In genomic region chrX:119729408-119730201, GRCh38 we compare ENCODE assay signal across 8 cellular contexts. TPM values are rescaled to one million over a fixed set of nuclear protein-coding genes. Genes with fewer than 3 reads are reported as not detected.
DNase-seq lines count a peak whose midpoint lies in the region; ATAC-seq and TF ChIP-seq lines count a peak whose summit lies in the region.

No MANE protein-coding gene starts in this region.

- in situ Hi-C loops in gastrocnemius medialis (cut with MboI; ENCODE audit: low sequenced_read_pairs in 4 of 4), result loop anchor here in 2 of 4 donors (10.0 to 25.0 kb wide), 3 partner anchors 117 to 217 kb away; partner anchors contain the start of gene NKRF (in 1 of the 2)

- H3K36me3 ChIP-seq in heart left ventricle, result no peaks in the 10 kb centered on the region
- no peaks in the 10 kb centered on the region for H3K36me3 ChIP-seq in gastrocnemius medialis

- H3K27ac ChIP-seq in heart left ventricle (no peak overlapping the region), gastrocnemius medialis (no peak overlapping the region)

- H3K27me3 ChIP-seq in heart left ventricle (no peaks in the 10 kb centered on the region), gastrocnemius medialis (no peaks in the 10 kb centered on the region)

- ATAC-seq in heart left ventricle (peak in 3 of 4 donors; percentile 30 to 58 (median 49)), gastrocnemius medialis (peak in 1 of 2 donors; percentile 55), HG03520 (IDR thresholded peaks at IDR 0.05; ENCODE audit: unreplicated experiment) (no peak), HG02571 (IDR thresholded peaks at IDR 0.05; ENCODE audit: unreplicated experiment) (no peak)

- intact Hi-C loops in heart left ventricle (cut with DNase I) (loop anchor here in 9 of 10 donors (2.0 to 10.0 kb wide), 12 partner anchors 75 to 217 kb away; partner anchors contain the start of gene NKRF (in 2 of the 9)), gastrocnemius medialis (cut with DNase I; ENCODE audit: low total_unique reads) (loop anchor here (2.0 kb wide), 1 partner anchor 213 kb away; no protein-coding TSS in a partner anchor)

- DNase-seq in GM10266 (ENCODE audit: extremely low spot score), result peak; percentile 30
- peak; percentile 20 for DNase-seq in HuH-7.5 (ENCODE audit: low spot score)
- peak; percentile 64 for DNase-seq in RPMI8226
- peak; percentile 83 for DNase-seq in activated effector memory CD4-positive, alpha-beta T cell treated with anti-CD3 and anti-CD28 coated beads, Interleukin-2, amount 50 U/mL, for 16 hours
- DNase-seq in heart left ventricle, result peak in 4 of 5 donors; percentile 39 to 59 (median 42)
- peak; percentile 22 to 31 for DNase-seq in gastrocnemius medialis

- WGBS in heart left ventricle, 4 donors, result 34 to 54% (median 43%) methylated on average over 14 of the region's 14 CpGs

- H3K9me3 ChIP-seq in heart left ventricle, result no peaks in the 10 kb centered on the region
- H3K9me3 ChIP-seq in gastrocnemius medialis, result no peaks in the 10 kb centered on the region

- no peak for TF ChIP-seq POLR2A in heart left ventricle (IDR thresholded peaks at IDR 0.05)
- TF ChIP-seq POLR2A in gastrocnemius medialis (IDR thresholded peaks at IDR 0.05), result no peak

- H3K4me1 ChIP-seq in heart left ventricle, result peaks cover 0 to 8% (median 0%) of the 10 kb centered on the region in 12 donors
- H3K4me1 ChIP-seq in gastrocnemius medialis, result no peaks in the 10 kb centered on the region

- TF ChIP-seq CTCF in GM10266 (IDR thresholded peaks at IDR 0.05; ENCODE audit: control insufficient read depth, insufficient read depth, low read depth, missing control alignments), result peak; percentile 52
- TF ChIP-seq CTCF in heart left ventricle (IDR thresholded peaks at IDR 0.05), result peak; percentile 41 to 69 (median 58)
- TF ChIP-seq CTCF in gastrocnemius medialis (IDR thresholded peaks at IDR 0.05 in 4 of 5, conservative IDR thresholded peaks at IDR 0.05 in 1 of 5), result peak in 4 of 5 experiments; percentile 11 to 53 (median 40)

- H3K4me3 ChIP-seq in heart left ventricle, result no peak overlapping the region
- no peak overlapping the region for H3K4me3 ChIP-seq in gastrocnemius medialis

RNA-seq across cellular contexts. Expression of gene SOWAHD, which starts 28.8 kb away (rescaled TPM):
- total RNA-seq in heart left ventricle (1 to 10 TPM in 1 of 9 donors, under 1 TPM in 3, not detected in 5; 0.15 to 2.1 (median 0.45) TPM), gastrocnemius medialis (under 1 TPM in 1 of 4 donors, not detected in 3; 0.76 TPM)
- polyA plus RNA-seq in heart left ventricle, result under 1 TPM; 0.17 to 0.19 TPM

RNA-seq across cellular contexts. Expression of gene SEPTIN6, which starts 36.6 kb away (rescaled TPM):
- total RNA-seq in heart left ventricle, result 10 to 100 TPM in 5 of 9 donors, 1 to 10 TPM in 4; 7.6 to 36.4 (median 10.0) TPM
- polyA plus RNA-seq in heart left ventricle, result 1 to 10 TPM; 3.3 to 7.2 TPM
- total RNA-seq in gastrocnemius medialis, result 10 to 100 TPM in 1 of 4 donors, 1 to 10 TPM in 3; 1.2 to 11.1 (median 3.5) TPM

Comparison
In these comparisons a context has a peak if more than half of its experiments do, and no peak if none do; other contexts are left out.
1. DNase-seq: peak in every context shown above with its lines; median percentile 83 in activated effector memory CD4-positive, alpha-beta T cell treated with anti-CD3 and anti-CD28 coated beads, Interleukin-2, amount 50 U/mL, for 16 hours; 64 in RPMI8226; 42 in heart left ventricle; 30 in GM10266; 26 in gastrocnemius medialis; 20 in HuH-7.5.
2. ATAC-seq: peak in heart left ventricle (3 of 4); none in HG03520 (single experiment) and HG02571 (single experiment).
3. Peak in every context shown above with its lines, with median percentiles within 50 percentile points of each other: CTCF ChIP-seq.